21 cellular contexts compared by ENCODE assay signal in the genomic region with DNA sequence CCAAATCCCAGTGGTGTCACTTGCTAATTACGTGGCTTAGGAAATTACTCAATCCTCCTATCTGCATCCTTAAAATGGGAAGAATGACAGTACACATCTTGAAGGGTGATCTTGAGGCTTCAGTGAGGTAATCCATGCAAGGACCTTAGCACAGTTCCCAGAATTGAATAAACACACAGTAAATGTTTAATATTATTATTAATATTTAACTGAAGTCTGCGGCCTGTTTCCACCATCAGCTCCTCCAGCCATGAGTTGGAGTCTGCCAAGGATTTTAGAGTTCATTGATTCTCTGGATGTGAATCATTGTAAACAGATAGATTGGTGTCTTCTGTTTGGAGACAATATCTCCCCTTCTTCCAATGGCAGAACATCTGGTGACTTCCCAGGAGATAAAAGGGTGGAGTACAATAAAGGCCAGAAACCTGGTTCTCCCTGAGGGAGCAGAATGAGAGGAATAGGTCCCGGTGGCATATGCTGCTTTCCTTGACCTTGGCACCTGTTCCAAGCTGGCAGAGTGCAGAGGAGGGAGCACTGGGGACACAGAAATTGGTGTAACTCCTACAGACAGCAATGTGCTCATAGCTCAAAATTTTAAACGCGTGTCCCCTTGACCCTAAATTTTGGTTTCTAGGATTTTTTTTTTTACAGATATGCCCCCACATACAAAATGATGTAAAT. TPM values are rescaled to one million over a fixed set of nuclear protein-coding genes. Genes with fewer than 3 reads are reported as not detected.
"Had no signal": no experiment of that assay in that cellular context is flagged by ENCODE, and none has a peak within 500 bp of the region (broad histone marks: within the 10 kb centered on the region; RNA-seq: fewer than 3 reads in every experiment).

No MANE protein-coding gene starts in this region.

- FAIRE-seq: endothelial cell of umbilical vein, TTC549 had no signal

- H3K4me3 ChIP-seq: lung, neural progenitor cell had no signal

- H3K9ac ChIP-seq: neural progenitor cell had no signal

- H2AFZ ChIP-seq: neural progenitor cell had no signal

- H3K4me1 ChIP-seq: foreskin keratinocyte, neural progenitor cell had no signal

- DNase-seq: activated CD4-positive, alpha-beta T cell treated with anti-CD3 and anti-CD28 coated beads, Interleukin-2, amount 10 ng/mL, durations not matched to agents 24 days and 14 days; activated CD4-positive, CD25-positive, alpha-beta regulatory T cell; activated CD8-positive, alpha-beta memory T cell treated with anti-CD3 and anti-CD28 coated beads for 24 hours; activated naive CD4-positive, alpha-beta T cell; activated naive CD8-positive, alpha-beta T cell treated with anti-CD3 and anti-CD28 coated beads, Interleukin-2, amount 10 ng/mL, durations not matched to agents 7 days and 5 days; brain microvascular endothelial cell; cortex of kidney; effector CD8-positive, alpha-beta T cell; foreskin keratinocyte; left cardiac atrium; midbrain; stimulated activated CD4-positive, alpha-beta T cell treated with anti-CD3 and anti-CD28 coated beads, Interleukin-12 subunit alpha, Interleukin-12 subunit beta, amount 100 ng/mL, for 4 hours had no signal

- ATAC-seq: foreskin keratinocyte; left cardiac atrium; stimulated activated effector memory CD8-positive, alpha-beta T cell treated with anti-CD3 and anti-CD28 coated beads, Interleukin-12 subunit alpha, Interleukin-12 subunit beta, amount 100 ng/mL, for 72 hours had no signal

- H3K36me3 ChIP-seq: brain microvascular endothelial cell, neural progenitor cell had no signal

- H3K27ac ChIP-seq: brain microvascular endothelial cell, foreskin keratinocyte, neural progenitor cell had no signal

- H3K27me3 ChIP-seq: brain microvascular endothelial cell, foreskin keratinocyte, neural progenitor cell had no signal

- H3K4me2 ChIP-seq: neural progenitor cell had no signal

RNA-seq across cellular contexts. Expression of gene TSPO2, which starts 28.7 kb away (rescaled TPM):
- total RNA-seq: activated CD4-positive, alpha-beta T cell treated with anti-CD3 and anti-CD28 coated beads, Interleukin-2, amount 10 ng/mL, durations not matched to agents 24 days and 14 days; activated naive CD8-positive, alpha-beta T cell treated with anti-CD3 and anti-CD28 coated beads, Interleukin-2, amount 10 ng/mL, durations not matched to agents 7 days and 5 days; endothelial cell of umbilical vein; foreskin keratinocyte; left cardiac atrium; osteocyte; pulmonary artery endothelial cell; T-helper 2 cell treated with Interferon-gamma antibody and Interleukin-4, amounts not matched to agents 100 ng/mL and 5 ng/mL, for 36 hours; ureter had no signal
- polyA plus RNA-seq: endothelial cell of umbilical vein, foreskin keratinocyte had no signal

RNA-seq across cellular contexts. Expression of gene APOBEC2, which starts 39.4 kb away (rescaled TPM):
- total RNA-seq: activated CD4-positive, alpha-beta T cell treated with anti-CD3 and anti-CD28 coated beads, Interleukin-2, amount 10 ng/mL, durations not matched to agents 24 days and 14 days; activated naive CD8-positive, alpha-beta T cell treated with anti-CD3 and anti-CD28 coated beads, Interleukin-2, amount 10 ng/mL, durations not matched to agents 7 days and 5 days; endothelial cell of umbilical vein; foreskin keratinocyte; osteocyte; pulmonary artery endothelial cell; T-helper 2 cell treated with Interferon-gamma antibody and Interleukin-4, amounts not matched to agents 100 ng/mL and 5 ng/mL, for 36 hours had no signal
- polyA plus RNA-seq: endothelial cell of umbilical vein had no signal
